In genomic region chr6:33142501-33142900, GRCh38 we compare ENCODE assay signal across 30 cellular contexts.
"Had no signal": no experiment of that assay in that cellular context is flagged by ENCODE, and none has a peak within 500 bp of the region (broad histone marks: within the 10 kb centered on the region; RNA-seq: fewer than 3 reads in every experiment).

No MANE protein-coding gene starts in this region.

- H3K4me1 ChIP-seq: breast epithelium, lower lobe of right lung, sigmoid colon, stomach, tibial nerve had no signal

- H3K4me3 ChIP-seq: breast epithelium, dorsolateral prefrontal cortex, lower lobe of right lung, mucosa of descending colon, sigmoid colon, smooth muscle cell, stomach, suprapubic skin, tibial nerve had no signal

- H3K9me3 Mint-ChIP-seq: activated CD4-positive, alpha-beta T cell treated with anti-CD3 and anti-CD28 coated beads, Interleukin-2, amount 10 ng/mL, durations not matched to agents 24 days and 14 days; activated CD8-positive, alpha-beta T cell treated with anti-CD3 and anti-CD28 coated beads for 36 hours; activated naive CD8-positive, alpha-beta T cell treated with anti-CD3 and anti-CD28 coated beads for 36 hours; activated T-cell treated with anti-CD3 and anti-CD28 coated beads, Interleukin-2, amount 50 U/mL, for 4 hours; central memory CD8-positive, alpha-beta T cell; effector memory CD8-positive, alpha-beta T cell; neural crest cell; stimulated activated memory B cell treated with anti-CD40 and anti-IgM and Interleukin-4, amounts not matched to agents 10 μg/mL and 1 μg/mL and 100 μg/mL, for 72 hours had no signal

- H3K27ac ChIP-seq: breast epithelium, dorsolateral prefrontal cortex, lower lobe of right lung, sigmoid colon, stomach, suprapubic skin, tibial nerve had no signal

- H3K4me2 ChIP-seq: smooth muscle cell had no signal

- H3K36me3 ChIP-seq: breast epithelium, lower lobe of right lung, sigmoid colon, stomach, suprapubic skin, tibial nerve had no signal

- H3K9me3 ChIP-seq: breast epithelium, lower lobe of right lung, mucosa of descending colon, sigmoid colon, stomach, suprapubic skin, tibial nerve had no signal

- H3K27me3 ChIP-seq: breast epithelium had no signal

- ATAC-seq: activated CD4-positive, CD25-positive, alpha-beta regulatory T cell treated with anti-CD3 and anti-CD28 coated beads, Interleukin-2, amount 50 U/mL, for 24 hours; activated T-cell treated with anti-CD3 and anti-CD28 coated beads, Interleukin-2, amount 50 U/mL, for 4 hours; effector memory CD8-positive, alpha-beta T cell; esophagus mucosa; left lobe of liver; mucosa of descending colon; stimulated activated memory B cell treated with anti-CD40 and anti-IgM and Interleukin-4, amounts not matched to agents 10 μg/mL and 1 μg/mL and 100 μg/mL, for 72 hours had no signal

- H3K27ac Mint-ChIP-seq: activated CD4-positive, alpha-beta T cell treated with anti-CD3 and anti-CD28 coated beads, Interleukin-2, amount 10 ng/mL, durations not matched to agents 24 days and 14 days; activated CD8-positive, alpha-beta T cell treated with anti-CD3 and anti-CD28 coated beads for 36 hours; activated naive CD8-positive, alpha-beta T cell treated with anti-CD3 and anti-CD28 coated beads for 36 hours; activated T-helper 2 cell treated with anti-CD3 and anti-CD28 coated beads, Interferon-gamma antibody, Interleukin-2, Interleukin-4, amounts not matched to agents 10 μg/mL and 5 μg/mL and 100 μg/mL, durations not matched to agents 14 hours and 24 hours and 36 hours; effector memory CD8-positive, alpha-beta T cell; stimulated activated memory B cell treated with anti-CD40 and anti-IgM and Interleukin-4, amounts not matched to agents 10 μg/mL and 1 μg/mL and 100 μg/mL, for 72 hours had no signal

- DNase-seq: activated CD4-positive, alpha-beta T cell treated with anti-CD3 and anti-CD28 coated beads, Interleukin-2, amount 10 ng/mL, durations not matched to agents 24 days and 14 days; activated CD8-positive, alpha-beta T cell treated with anti-CD3 and anti-CD28 coated beads for 36 hours; activated naive CD4-positive, alpha-beta T cell; activated naive CD8-positive, alpha-beta T cell treated with anti-CD3 and anti-CD28 coated beads for 36 hours; activated T-cell treated with anti-CD3 and anti-CD28 coated beads, Interleukin-2, amount 50 U/mL, for 4 hours; dorsolateral prefrontal cortex; effector memory CD8-positive, alpha-beta T cell; foreskin melanocyte; lower lobe of right lung; mucosa of descending colon; posterior cingulate gyrus; sigmoid colon; stimulated activated CD4-positive, alpha-beta T cell treated with anti-CD3 and anti-CD28 coated beads, Interleukin-15, amount 100 ng/mL, for 24 hours; stomach; T1000 had no signal

- H3K4me1 Mint-ChIP-seq: activated naive CD8-positive, alpha-beta T cell treated with anti-CD3 and anti-CD28 coated beads for 36 hours; neural crest cell had no signal

- H3K4me3 Mint-ChIP-seq: activated CD4-positive, alpha-beta T cell treated with anti-CD3 and anti-CD28 coated beads, Interleukin-2, amount 10 ng/mL, durations not matched to agents 24 days and 14 days; activated CD8-positive, alpha-beta T cell treated with anti-CD3 and anti-CD28 coated beads for 36 hours; activated naive CD8-positive, alpha-beta T cell treated with anti-CD3 and anti-CD28 coated beads for 36 hours; activated T-cell treated with anti-CD3 and anti-CD28 coated beads, Interleukin-2, amount 50 U/mL, for 4 hours; central memory CD8-positive, alpha-beta T cell; effector memory CD8-positive, alpha-beta T cell; neural crest cell; stimulated activated memory B cell treated with anti-CD40 and anti-IgM and Interleukin-4, amounts not matched to agents 10 μg/mL and 1 μg/mL and 100 μg/mL, for 72 hours had no signal

- FAIRE-seq: astrocyte, colon, endothelial cell of umbilical vein, urothelium cell line had no signal
